Comparison of ENCODE assay signal across 30 cellular contexts in genomic region chr1:119910617-119911016, GRCh38. TPM values are rescaled to one million over a fixed set of nuclear protein-coding genes. Genes with fewer than 3 reads are reported as not detected.
"Had no signal": no experiment of that assay in that cellular context is flagged by ENCODE, and none has a peak within 500 bp of the region (broad histone marks: within the 10 kb centered on the region; RNA-seq: fewer than 3 reads in every experiment).

No MANE protein-coding gene starts in this region.

- H3K9me3 ChIP-seq: testis, uterus had no signal

- H3K27ac Mint-ChIP-seq: brain; progenitor cell of endocrine pancreas; T-cell; T-helper 2 cell treated with Interferon-gamma antibody and Interleukin-4, amounts not matched to agents 5 μg/mL and 100 μg/mL, for 36 hours had no signal

- H3K27ac ChIP-seq: epithelial cell of prostate, heart right ventricle, sigmoid colon, testis, uterus had no signal

- H3K9me3 Mint-ChIP-seq: T-helper 2 cell treated with Interferon-gamma antibody and Interleukin-4, amounts not matched to agents 5 μg/mL and 100 μg/mL, for 36 hours had no signal

- H3K4me3 ChIP-seq: heart right ventricle, lung, sigmoid colon, smooth muscle cell, testis, uterus had no signal

- H3K4me1 Mint-ChIP-seq: brain, T-cell had no signal

- H3K4me3 Mint-ChIP-seq: brain; naive B cell; T-cell; T-helper 2 cell treated with Interferon-gamma antibody and Interleukin-4, amounts not matched to agents 5 μg/mL and 100 μg/mL, for 36 hours had no signal

- H3K4me1 ChIP-seq: heart right ventricle, sigmoid colon, testis, uterus had no signal

- H3K4me2 ChIP-seq: smooth muscle cell had no signal

- H3K27me3 ChIP-seq: heart right ventricle, sigmoid colon, testis, uterus had no signal

- H3K36me3 ChIP-seq: uterus had no signal

- DNase-seq: activated CD4-positive, alpha-beta T cell treated with anti-CD3 and anti-CD28 coated beads for 48 hours; activated CD8-positive, alpha-beta memory T cell treated with anti-CD3 and anti-CD28 coated beads, Interleukin-2, amount 50 U/mL, for 48 hours; activated effector memory CD4-positive, alpha-beta T cell treated with anti-CD3 and anti-CD28 coated beads, Interleukin-2, amount 50 U/mL, for 16 hours; activated naive CD4-positive, alpha-beta T cell treated with anti-CD3 and anti-CD28 coated beads, Interleukin-2, amount 50 U/mL, for 16 hours; activated T-cell treated with anti-CD3 and anti-CD28 coated beads, Interleukin-2, amount 50 U/mL, for 48 hours; aorta; foreskin fibroblast; heart right ventricle; kidney; naive B cell; retina; sigmoid colon; stimulated activated CD4-positive, alpha-beta T cell treated with anti-CD3 and anti-CD28 coated beads, Interleukin-15, amount 100 ng/mL, for 24 hours; stimulated activated naive CD4-positive, alpha-beta T cell; T-cell; testis; trophoblast cell; uterus had no signal

- H3K27me3 Mint-ChIP-seq: T-cell had no signal

- ATAC-seq: heart right ventricle, T-cell had no signal

RNA-seq across cellular contexts. Expression of gene ADAM30, which starts 14.3 kb away (rescaled TPM):
- total RNA-seq: aorta, chondrocyte, fibroblast of lung, heart right ventricle, kidney, lung, mesenteric fat pad, mucosa of gallbladder, osteocyte, progenitor cell of endocrine pancreas, sigmoid colon, smooth muscle cell, T-cell, uterus had no signal
- polyA plus RNA-seq: adipose tissue, aorta, fibroblast of lung, heart right ventricle, lung, sigmoid colon, smooth muscle cell had no signal
